ENCODE assay signal across 2 cellular contexts in genomic region chr15:83650831-83651230, GRCh38.
TF ChIP-seq lines count a peak whose summit lies in the region.

No MANE protein-coding gene starts in this region.

TF ChIP-seq in GM23338, 12 proteins besides CTCF, POLR2A, EP300 and RAD21:
- no peak for TF ChIP-seq POLR2AphosphoS5 (IDR thresholded peaks at IDR 0.05; ENCODE audit: low read depth)
- no peak for TF ChIP-seq STAT1 (IDR thresholded peaks at IDR 0.05; ENCODE audit: unreplicated experiment)
- TF ChIP-seq ZNF462 (CRISPR knock-in tag; IDR thresholded peaks at IDR 0.05), result no peak
- TF ChIP-seq ETS1 (IDR thresholded peaks at IDR 0.05), result no peak
- no peak for TF ChIP-seq ZNF331 (CRISPR knock-in tag; IDR thresholded peaks at IDR 0.05; ENCODE audit: low read depth)
- TF ChIP-seq JUNB (IDR thresholded peaks at IDR 0.05; ENCODE audit: unreplicated experiment), result no peak
- TF ChIP-seq EZH2phosphoT487 (IDR thresholded peaks at IDR 0.05; ENCODE audit: unreplicated experiment), result no peak
- no peak for TF ChIP-seq ZNF114 (CRISPR knock-in tag; IDR thresholded peaks at IDR 0.05)
- no peak for TF ChIP-seq CREB1 (CRISPR knock-in tag; IDR thresholded peaks at IDR 0.05; ENCODE audit: low read depth)
- no peak for TF ChIP-seq REST (IDR thresholded peaks at IDR 0.05; ENCODE audit: unreplicated experiment)
- no peak for TF ChIP-seq NANOG (IDR thresholded peaks at IDR 0.05; ENCODE audit: borderline replicate concordance)
- no peak for TF ChIP-seq EZH2 (IDR thresholded peaks at IDR 0.05; ENCODE audit: low read depth, unreplicated experiment)

TF ChIP-seq in IMR-90, 13 proteins besides CTCF, POLR2A, EP300 and RAD21:
- no peak for TF ChIP-seq MAFK (IDR thresholded peaks at IDR 0.05; ENCODE audit: low read depth, low read length)
